8 cellular contexts compared by ENCODE assay signal in the genomic region with DNA sequence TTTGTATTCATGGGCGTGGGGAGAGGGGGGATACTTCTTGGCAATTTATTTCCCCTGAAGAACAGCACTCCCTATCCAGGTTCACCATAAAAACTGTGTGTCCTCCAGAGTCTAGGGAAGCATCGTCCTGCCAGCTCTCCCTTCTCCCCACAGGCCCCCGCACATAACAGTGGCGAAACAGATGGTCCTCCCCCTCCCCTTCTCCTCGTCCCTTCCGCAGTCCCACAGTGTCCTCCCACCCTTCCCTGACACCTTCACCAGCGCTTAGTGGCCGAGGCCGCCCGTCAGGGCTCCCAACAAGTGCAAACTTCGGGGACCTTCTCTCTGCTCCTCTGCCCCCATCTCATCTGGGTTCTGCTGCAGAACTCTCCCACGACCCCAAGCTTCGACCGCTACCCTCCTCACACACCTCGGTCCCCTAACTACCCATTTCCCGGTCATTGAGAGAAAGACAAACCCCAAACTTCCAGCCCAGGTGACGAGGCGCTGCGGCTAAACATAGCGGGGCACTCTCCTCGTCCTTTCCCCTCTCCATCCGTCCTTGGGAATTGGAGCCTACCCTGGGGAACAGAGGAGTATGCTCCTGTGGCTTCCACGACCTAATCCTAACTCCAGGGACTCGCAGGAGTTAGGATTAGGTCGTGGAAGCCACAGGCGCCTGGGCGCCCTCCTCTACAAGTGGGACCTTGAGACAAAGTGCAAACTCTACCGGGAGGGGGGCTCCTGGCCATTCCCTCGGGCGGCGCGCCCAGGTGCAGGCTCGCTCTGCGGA. TPM values are rescaled to one million over a fixed set of nuclear protein-coding genes. Genes with fewer than 3 reads are reported as not detected.
DNase-seq lines count a peak whose midpoint lies in the region; ATAC-seq and TF ChIP-seq lines count a peak whose summit lies in the region.

No MANE protein-coding gene starts in this region.

- no peak for TF ChIP-seq POLR2A in lower leg skin (IDR thresholded peaks at IDR 0.05)
- no peak for TF ChIP-seq POLR2A in uterus (IDR thresholded peaks at IDR 0.05)

- H3K4me3 ChIP-seq in cardiac muscle cell (peak overlapping the region; percentile 74), lower leg skin (ENCODE audit: low read depth, poor library complexity, severe bottlenecking) (peak overlapping the region; percentile 39), uterus (peak overlapping the region; percentile 1 to 48)

- H3K9me3 ChIP-seq in cardiac muscle cell (ENCODE audit: low read depth) (no peaks in the 10 kb centered on the region), uterus (no peaks in the 10 kb centered on the region)

- H3K27me3 ChIP-seq in cardiac muscle cell = peaks cover 76% of the 10 kb centered on the region
- no peaks in the 10 kb centered on the region for H3K27me3 ChIP-seq in uterus

- intact Hi-C loops in Right ventricle myocardium superior (cut with DNase I) = no loop called here
- intact Hi-C loops in lower leg skin (cut with DNase I; ENCODE audit: low total_unique reads) = no loop called here
- intact Hi-C loops in uterus (cut with DNase I; ENCODE audit: low total_unique reads) = no loop called here

- no peak for ATAC-seq in Right ventricle myocardium superior (ENCODE audit: poor library complexity)

- H3K4me1 ChIP-seq in cardiac muscle cell (ENCODE audit: low read depth) (no peaks in the 10 kb centered on the region), uterus (no peaks in the 10 kb centered on the region)

- DNase-seq in cardiac muscle cell (ENCODE audit: low read depth in 1 of 2, low spot score in 1 of 2) (no peak), Right ventricle myocardium superior (no peak), lower leg skin (ENCODE audit: low spot score in 2 of 2) (peak in 1 of 2 donors; percentile 85), uterus (no peak), NCI-H128 (lab: John Stamatoyannopoulos, UW; ENCODE audit: unreplicated experiment) (no peak)
- DNase-seq in stimulated activated naive CD4-positive, alpha-beta T cell (lab: John Stamatoyannopoulos, UW) = no peak
- DNase-seq in activated effector memory CD4-positive, alpha-beta T cell treated with anti-CD3 and anti-CD28 coated beads, Interleukin-2, amount 50 U/mL, for 16 hours = no peak

- no peak for TF ChIP-seq CTCF in cardiac muscle cell (IDR thresholded peaks at IDR 0.05; ENCODE audit: low read depth, low read length)
- TF ChIP-seq CTCF in lower leg skin (IDR thresholded peaks at IDR 0.05) = no peak
- TF ChIP-seq CTCF in uterus (IDR thresholded peaks at IDR 0.05) = no peak

- WGBS in lower leg skin, 2 donors = 8 to 11% methylated on average over 25 to 27 of the region's 34 CpGs

- H3K27ac ChIP-seq in cardiac muscle cell (no peak overlapping the region), angular gyrus (ENCODE audit: low read depth, low read length) (peak overlapping the region; percentile 66), uterus (no peak overlapping the region)

- H3K36me3 ChIP-seq in cardiac muscle cell (no peaks in the 10 kb centered on the region), uterus (no peaks in the 10 kb centered on the region)

RNA-seq across cellular contexts. Expression of a gene that starts 1.0 kb away (rescaled TPM):
- total RNA-seq in cardiac muscle cell (2.7 and 3.0 TPM in 2 replicates), Right ventricle myocardium superior (0.46 TPM), lower leg skin (1 to 10 TPM in 1 of 4 donors, under 1 TPM in 1, not detected in 2; 0.97 to 1.4 TPM), uterus (1 to 10 TPM in 1 of 4 donors, under 1 TPM in 1, not detected in 2; 0.41 to 3.3 TPM)
- polyA plus RNA-seq in cardiac muscle cell = 8.2 TPM in 2 replicates
